18 cellular contexts compared by ENCODE assay signal in genomic region chr9:95457769-95458168, GRCh38. TPM values are rescaled to one million over a fixed set of nuclear protein-coding genes. Genes with fewer than 3 reads are reported as not detected.
DNase-seq lines count a peak whose midpoint lies in the region; ATAC-seq and TF ChIP-seq lines count a peak whose summit lies in the region.
"Had no signal": no experiment of that assay in that cellular context is flagged by ENCODE, and none has a peak within 500 bp of the region (broad histone marks: within the 10 kb centered on the region; RNA-seq: fewer than 3 reads in every experiment).

No MANE protein-coding gene starts in this region.

- peak overlapping the region; percentile 54; the same call in 1 of the 2 replicates for H3K27ac ChIP-seq in HEK293 (ENCODE audit: extremely low read depth, low read depth, low read length)
- H3K27ac ChIP-seq: HL-60 had no signal

- TF ChIP-seq CTCF in HEK293 (tag by site-specific recombination; IDR thresholded peaks at IDR 0.05) = no peak
- TF ChIP-seq CTCF in chondrocyte (IDR thresholded peaks at IDR 0.05) = no peak
- TF ChIP-seq CTCF in mesothelial cell of epicardium (IDR thresholded peaks at IDR 0.05; ENCODE audit: unreplicated experiment) = no peak
- no peak for TF ChIP-seq CTCF in WTC11 (IDR thresholded peaks at IDR 0.05)

- peaks cover 4 to 93% of the 10 kb centered on the region in 2 experiments; a peak in 1 of 3 replicates for H3K36me3 ChIP-seq in HEK293 (ENCODE audit: control insufficient read depth in 2 of 2, insufficient read depth in 1 of 2, low read length in 2 of 2)

- no peak for ATAC-seq in stimulated activated effector memory CD8-positive, alpha-beta T cell treated with anti-CD3 and anti-CD28 coated beads, Interleukin-12 subunit alpha, Interleukin-12 subunit beta, amount 100 ng/mL, for 72 hours
- no peak for ATAC-seq in WTC11
- ATAC-seq: CD8-positive, alpha-beta T cell; K562; PC-3 had no signal

- POLR2A ChIA-PET in HEK293 (lab: Yijun Ruan, JAX) (no interaction called here), WTC11 (lab: Charles Lee) (no interaction called here)

- H3K4me1 Mint-ChIP-seq in chondrocyte (ENCODE audit: low read depth) (peaks cover 51% of the 10 kb centered on the region), mesothelial cell of epicardium (peaks cover 54% of the 10 kb centered on the region), WTC11 (peaks cover 39% of the 10 kb centered on the region)
- peaks cover 28% of the 10 kb centered on the region for H3K4me1 Mint-ChIP-seq in stimulated activated effector memory CD8-positive, alpha-beta T cell treated with anti-CD3 and anti-CD28 coated beads, Interleukin-12 subunit alpha, Interleukin-12 subunit beta, amount 100 ng/mL, for 72 hours

- CTCF ChIA-PET in HEK293 (lab: Yijun Ruan, JAX) (interaction anchor here (0.6 to 0.7 kb wide), 3 partner anchors 9 to 102 kb away, joined by 3 to 4 read pairs (median 3); no protein-coding TSS in a partner anchor), WTC11 (lab: Charles Lee) (no interaction called here)

- peaks cover 18% of the 10 kb centered on the region for H3K4me1 ChIP-seq in HEK293 (ENCODE audit: control insufficient read depth, insufficient read depth, low read length)

- no peaks in the 10 kb centered on the region for H3K27me3 Mint-ChIP-seq in chondrocyte (ENCODE audit: low read depth)
- peaks cover 13% of the 10 kb centered on the region for H3K27me3 Mint-ChIP-seq in mesothelial cell of epicardium (ENCODE audit: low read depth)
- no peaks in the 10 kb centered on the region for H3K27me3 Mint-ChIP-seq in WTC11 (ENCODE audit: low read depth)

- no peak for DNase-seq in chondrocyte (ENCODE audit: low spot score)
- DNase-seq in mesothelial cell of epicardium (ENCODE audit: low spot score in 2 of 2, unreplicated experiment in 2 of 2) = no peak
- DNase-seq in stimulated activated effector memory CD8-positive, alpha-beta T cell treated with anti-CD3 and anti-CD28 coated beads, Interleukin-12 subunit alpha, Interleukin-12 subunit beta, amount 100 ng/mL, for 72 hours (ENCODE audit: low spot score in 2 of 2) = no peak
- no peak for DNase-seq in WTC11 (ENCODE audit: low spot score)
- no peak for DNase-seq in COLO829 (ENCODE audit: low spot score)
- DNase-seq in NCI-H2107 (lab: John Stamatoyannopoulos, UW) = no peak
- DNase-seq in kidney glomerular epithelial cell (lab: John Stamatoyannopoulos, UW) = no peak
- DNase-seq: ACHN; CD8-positive, alpha-beta T cell; DND-41; GDM1; NCI-H345; NCI-H526 treated with DMSO at 0.1 percent for 48 hours; NK-92 treated with Interleukin-12 subunit alpha and Interleukin-12 subunit beta, amount 100 ng/mL, for 24 hours; PC-3 had no signal

- H3K36me3 Mint-ChIP-seq in chondrocyte (ENCODE audit: low read depth) (peaks cover 18% of the 10 kb centered on the region), mesothelial cell of epicardium (peaks cover 45% of the 10 kb centered on the region), WTC11 (peaks cover 84% of the 10 kb centered on the region)
- H3K36me3 Mint-ChIP-seq in stimulated activated effector memory CD8-positive, alpha-beta T cell treated with anti-CD3 and anti-CD28 coated beads, Interleukin-12 subunit alpha, Interleukin-12 subunit beta, amount 100 ng/mL, for 72 hours = peaks cover 68% of the 10 kb centered on the region

- no peaks in the 10 kb centered on the region for H3K9me3 Mint-ChIP-seq in chondrocyte (ENCODE audit: low read depth)
- no peaks in the 10 kb centered on the region for H3K9me3 Mint-ChIP-seq in mesothelial cell of epicardium
- H3K9me3 Mint-ChIP-seq in stimulated activated effector memory CD8-positive, alpha-beta T cell treated with anti-CD3 and anti-CD28 coated beads, Interleukin-12 subunit alpha, Interleukin-12 subunit beta, amount 100 ng/mL, for 72 hours = no peaks in the 10 kb centered on the region
- no peaks in the 10 kb centered on the region for H3K9me3 Mint-ChIP-seq in WTC11
- H3K9me3 Mint-ChIP-seq: CD8-positive, alpha-beta T cell had no signal

- no peak overlapping the region for H3K4me3 Mint-ChIP-seq in chondrocyte (ENCODE audit: unreplicated experiment)
- no peak overlapping the region for H3K4me3 Mint-ChIP-seq in mesothelial cell of epicardium
- H3K4me3 Mint-ChIP-seq in stimulated activated effector memory CD8-positive, alpha-beta T cell treated with anti-CD3 and anti-CD28 coated beads, Interleukin-12 subunit alpha, Interleukin-12 subunit beta, amount 100 ng/mL, for 72 hours = no peak overlapping the region
- no peak overlapping the region for H3K4me3 Mint-ChIP-seq in WTC11
- H3K4me3 Mint-ChIP-seq: CD8-positive, alpha-beta T cell had no signal

- no peak overlapping the region for H3K4me3 ChIP-seq in HEK293 (ENCODE audit: low read depth, low read length)
- H3K4me3 ChIP-seq: K562 had no signal

- no peaks in the 10 kb centered on the region for H3K9me3 ChIP-seq in HEK293 (ENCODE audit: control insufficient read depth, insufficient read depth, low read depth, low read length)

- H3K27ac Mint-ChIP-seq in chondrocyte (ENCODE audit: unreplicated experiment) (peak overlapping the region; percentile 70), mesothelial cell of epicardium (peak overlapping the region; percentile 62), WTC11 (no peak overlapping the region; the same call in 1 of the 2 replicates)
- H3K27ac Mint-ChIP-seq in stimulated activated effector memory CD8-positive, alpha-beta T cell treated with anti-CD3 and anti-CD28 coated beads, Interleukin-12 subunit alpha, Interleukin-12 subunit beta, amount 100 ng/mL, for 72 hours = peak overlapping the region; percentile 18
- H3K27ac Mint-ChIP-seq: CD8-positive, alpha-beta T cell had no signal

TF ChIP-seq in HEK293, 187 proteins besides CTCF, POLR2A, EP300 and RAD21:
- TF ChIP-seq ZNF354C (tag by site-specific recombination; IDR thresholded peaks at IDR 0.05; ENCODE audit: borderline replicate concordance, low read depth) (no peak), ZNF785 (tag by site-specific recombination; IDR thresholded peaks at IDR 0.05) (no peak), ZNF548 (tag by site-specific recombination; IDR thresholded peaks at IDR 0.05) (no peak), ZNF561 (tag by site-specific recombination; IDR thresholded peaks at IDR 0.05; ENCODE audit: borderline replicate concordance) (no peak), SALL2 (tag by site-specific recombination; IDR thresholded peaks at IDR 0.05; ENCODE audit: borderline replicate concordance) (no peak)

TF ChIP-seq in WTC11, 78 proteins besides CTCF, POLR2A, EP300 and RAD21:
- no peak for TF ChIP-seq NR3C1 (CRISPR knock-in tag; conservative IDR thresholded peaks at IDR 0.05; ENCODE audit: low read depth)
- TF ChIP-seq TEAD1 (CRISPR knock-in tag; IDR thresholded peaks at IDR 0.05) = no peak
- no peak for TF ChIP-seq ZNF121 (CRISPR knock-in tag; IDR thresholded peaks at IDR 0.05)
- no peak for TF ChIP-seq ZNF396 (CRISPR knock-in tag; IDR thresholded peaks at IDR 0.05; ENCODE audit: borderline replicate concordance)
- TF ChIP-seq IRF1 (CRISPR knock-in tag; IDR thresholded peaks at IDR 0.05) = no peak
- no peak for TF ChIP-seq IRF2 (CRISPR knock-in tag; IDR thresholded peaks at IDR 0.05; ENCODE audit: borderline replicate concordance, low read depth)
- TF ChIP-seq ATF1 (CRISPR knock-in tag; IDR thresholded peaks at IDR 0.05) = no peak
- no peak for TF ChIP-seq STAT6 (CRISPR knock-in tag; conservative IDR thresholded peaks at IDR 0.05; ENCODE audit: low read depth)

RNA-seq across cellular contexts. Expression of gene PTCH1, which starts 59.0 kb away (rescaled TPM):
- total RNA-seq in chondrocyte (5.7 to 10.4 TPM (median 6.4 TPM) in 3 replicates), mesothelial cell of epicardium (29.9 to 36.3 TPM (median 36.1 TPM) in 3 replicates), WTC11 (2021) (27.9 to 38.0 TPM (median 30.9 TPM) in 3 replicates)
